ENCODE assay signal across 8 cellular contexts in the genomic region with DNA sequence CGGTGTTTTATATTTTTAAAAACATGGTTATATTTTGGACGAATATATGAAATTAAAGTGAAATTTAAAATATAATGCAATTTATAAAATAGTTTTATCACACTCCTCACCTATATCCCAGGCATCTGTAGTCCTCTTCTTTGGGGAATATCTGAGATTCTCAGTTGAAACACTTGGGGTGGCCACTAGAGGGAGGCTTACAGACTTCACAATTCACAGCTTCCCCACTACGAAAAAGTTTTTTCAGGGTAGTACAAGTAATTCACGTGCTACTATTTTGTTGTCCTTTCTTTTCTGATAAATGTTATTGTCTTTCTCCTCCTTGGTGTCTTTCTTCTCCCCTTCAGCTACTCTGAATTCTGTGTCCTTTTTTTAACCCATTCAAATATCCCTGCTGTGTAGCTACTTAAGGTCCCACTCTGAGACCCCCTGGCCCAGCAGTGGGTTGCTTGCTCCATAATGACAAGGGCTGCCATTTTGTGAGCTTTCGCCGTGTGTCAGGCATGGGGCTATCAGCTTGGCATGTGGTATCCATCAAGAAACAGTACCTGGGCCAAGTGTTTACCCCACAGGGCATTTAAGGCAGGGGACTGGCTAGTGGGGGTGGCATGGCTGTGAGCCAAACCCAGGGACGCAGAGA. TPM values are rescaled to one million over a fixed set of nuclear protein-coding genes. Genes with fewer than 3 reads are reported as not detected.
DNase-seq lines count a peak whose midpoint lies in the region; ATAC-seq, FAIRE-seq and TF ChIP-seq lines count a peak whose summit lies in the region.

No MANE protein-coding gene starts in this region.

- H3K79me2 ChIP-seq in GM12878 (ENCODE audit: control insufficient read depth, insufficient read depth, low read length), result no peaks in the 10 kb centered on the region

- CTCF ChIA-PET in Caco-2 (lab: Charles Lee), result interaction anchor here (0.8 to 1.5 kb wide), 6 partner anchors 9 to 192 kb away, joined by 3 to 10 read pairs (median 3); no protein-coding TSS in a partner anchor
- CTCF ChIA-PET in GM12878 (lab: Yijun Ruan, JAX), result interaction anchor here (0.6 to 3.4 kb wide), 2 partner anchors 11 to 278 kb away, joined by 3 to 24 read pairs; no protein-coding TSS in a partner anchor

- H3K4me1 ChIP-seq in Caco-2 (no peaks in the 10 kb centered on the region), GM12878 (ENCODE audit: control insufficient read depth, insufficient read depth, low read length) (no peaks in the 10 kb centered on the region), gastrocnemius medialis (no peaks in the 10 kb centered on the region)

- no peaks in the 10 kb centered on the region for H3K9me3 Mint-ChIP-seq in Caco-2 (ENCODE audit: unreplicated experiment)

- BruUV-seq in Caco-2 (replicated peaks; lab: Mats Ljungman, UMichigan) (no TSS peak), GM12878 (replicated peaks; lab: Mats Ljungman, UMichigan) (no TSS peak)

- no peaks in the 10 kb centered on the region for H4K20me1 ChIP-seq in GM12878 (ENCODE audit: control insufficient read depth, insufficient read depth)

- POLR2A ChIA-PET in Caco-2 (lab: Charles Lee) (interaction anchor here (0.6 kb wide), 1 partner anchor 843 kb away, joined by 3 read pairs; no protein-coding TSS in a partner anchor), GM12878 (lab: Charles Lee) (no interaction called here)

- DNase-seq in Caco-2 (peak in 1 of 2 experiments; percentile 62), GM12878 (ENCODE audit: low read depth, low spot score) (no peak), lung microvascular endothelial cell (ENCODE audit: low read depth in 2 of 2) (peak; percentile 40 to 52), gastrocnemius medialis (no peak), NCI-H2029 treated with DMSO at 0.1 percent for 48 hours (lab: John Stamatoyannopoulos, UW) (no peak), amniotic stem cell (lab: John Stamatoyannopoulos, UW) (no peak)
- DNase-seq in Jurkat, Clone E6-1 (ENCODE audit: low read depth, low spot score), result peak; percentile 28
- no peak for DNase-seq in stimulated activated CD4-positive, alpha-beta T cell treated with anti-CD3 and anti-CD28 coated beads, Interleukin-12 subunit alpha, Interleukin-12 subunit beta, amount 100 ng/mL, for 4 hours

- TF ChIP-seq RAD21 in GM12878 (IDR thresholded peaks at IDR 0.05; ENCODE audit: insufficient read depth, low read depth, low read length), result no peak

- FAIRE-seq in GM12878 (lab: Jason Lieb, UNC), result no peak

- no peak overlapping the region for H3K4me3 Mint-ChIP-seq in Caco-2 (ENCODE audit: unreplicated experiment)

- no peak for TF ChIP-seq EP300 in GM12878 (IDR thresholded peaks at IDR 0.05; ENCODE audit: borderline replicate concordance in 1 of 2, control insufficient read depth in 1 of 2, low read depth in 2 of 2, low read length in 2 of 2)

- RAD21 ChIA-PET in GM12878 (lab: Charles Lee; ENCODE audit: unreplicated experiment), result no interaction called here

- H2AFZ ChIP-seq in GM12878 (ENCODE audit: control insufficient read depth, low read depth, low read length), result no peak overlapping the region

- H3K27me3 ChIP-seq in Caco-2 (replicated peaks; ENCODE audit: control insufficient read depth, insufficient read depth, low read length) (no peaks in the 10 kb centered on the region; the same call in 1 of the 2 replicates), GM12878 (replicated peaks in 1 of 2; ENCODE audit: control insufficient read depth in 2 of 2, insufficient read depth in 2 of 2, low read length in 1 of 2) (no peaks in the 10 kb centered on the region), gastrocnemius medialis (no peaks in the 10 kb centered on the region)

- H3K9ac ChIP-seq in GM12878 (ENCODE audit: control insufficient read depth, insufficient read depth, low read length), result no peak overlapping the region

- H3K4me2 ChIP-seq in GM12878 (ENCODE audit: control insufficient read depth, insufficient read depth), result no peak overlapping the region

- intact Hi-C loops in Caco-2 (cut with micrococcal nuclease; ENCODE audit: unreplicated experiment) (no loop called here), GM12878 (cut with micrococcal nuclease; ENCODE audit: unreplicated experiment) (no loop called here), gastrocnemius medialis (cut with DNase I; ENCODE audit: low total_unique reads) (no loop called here)

- TF ChIP-seq POLR2A in GM12878 (IDR thresholded peaks at IDR 0.05; ENCODE audit: low read depth, low read length) (no peak), gastrocnemius medialis (IDR thresholded peaks at IDR 0.05) (no peak)

- SMC1A ChIA-PET in GM12878 (lab: Charles Lee; ENCODE audit: uncharacterized antibody, unreplicated experiment), result interaction anchor here (1.0 kb wide), 1 partner anchor 11 kb away, joined by 3 read pairs; no protein-coding TSS in a partner anchor

- H3K27ac Mint-ChIP-seq in Caco-2 (ENCODE audit: unreplicated experiment), result no peak overlapping the region

- TF ChIP-seq CTCF in Caco-2 (IDR thresholded peaks at IDR 0.05; ENCODE audit: insufficient read depth in 1 of 2, low read depth in 1 of 2, low read length in 1 of 2, severe bottlenecking in 1 of 2, unreplicated experiment in 1 of 2) (peak; percentile 80 to 96), GM12878 (IDR thresholded peaks at IDR 0.05 in 2 of 3, conservative IDR thresholded peaks at IDR 0.05 in 1 of 3; ENCODE audit: control insufficient read depth in 2 of 3, extremely low read depth in 1 of 3, insufficient read depth in 1 of 3, low read depth in 3 of 3, low read length in 3 of 3) (peak; percentile 39 to 65 (median 64)), gastrocnemius medialis (IDR thresholded peaks at IDR 0.05 in 4 of 5, conservative IDR thresholded peaks at IDR 0.05 in 1 of 5) (no peak)

- no peaks in the 10 kb centered on the region for H3K4me1 Mint-ChIP-seq in Caco-2 (ENCODE audit: low read depth, unreplicated experiment)

- peak; percentile 65 for ATAC-seq in GM12878
- no peak for ATAC-seq in gastrocnemius medialis

- H3K27ac ChIP-seq in GM12878 (ENCODE audit: control insufficient read depth, insufficient read depth) (no peak overlapping the region), gastrocnemius medialis (no peak overlapping the region)

- no peaks in the 10 kb centered on the region for H3K9me3 ChIP-seq in Caco-2
- no peaks in the 10 kb centered on the region for H3K9me3 ChIP-seq in GM12878 (replicated peaks; ENCODE audit: control insufficient read depth, insufficient read depth, low read length)
- H3K9me3 ChIP-seq in gastrocnemius medialis, result no peaks in the 10 kb centered on the region

- H3K36me3 Mint-ChIP-seq in Caco-2 (ENCODE audit: insufficient read depth, unreplicated experiment), result no peaks in the 10 kb centered on the region

- H3K4me3 ChIP-seq in Caco-2 (ENCODE audit: low read depth, low read length), result no peak overlapping the region
- no peak overlapping the region for H3K4me3 ChIP-seq in Jurkat, Clone E6-1 (ENCODE audit: low read length)
- no peak overlapping the region for H3K4me3 ChIP-seq in GM12878
- no peak overlapping the region for H3K4me3 ChIP-seq in gastrocnemius medialis

- in situ Hi-C loops in GM12878 (cut with MboI) (no loop called here), gastrocnemius medialis (cut with MboI; ENCODE audit: low sequenced_read_pairs in 4 of 4) (no loop called here)

- 9% methylated on average over 7 of the region's 7 CpGs for WGBS in GM12878 (ENCODE audit: insufficient coverage, insufficient replicate concordance, low lambda C conversion rate, missing lambda C conversion rate)

- H3K27me3 Mint-ChIP-seq in Caco-2 (ENCODE audit: insufficient read depth, unreplicated experiment), result peaks cover 19% of the 10 kb centered on the region

- H3K36me3 ChIP-seq in Caco-2 (ENCODE audit: control insufficient read depth, insufficient read depth, low read length) (no peaks in the 10 kb centered on the region), GM12878 (ENCODE audit: control insufficient read depth in 2 of 2, insufficient read depth in 2 of 2, low read length in 1 of 2) (no peaks in the 10 kb centered on the region), gastrocnemius medialis (no peaks in the 10 kb centered on the region)

TF ChIP-seq in GM12878, 131 proteins besides CTCF, POLR2A, EP300 and RAD21:
- TF ChIP-seq DPF2 (IDR thresholded peaks at IDR 0.05), result no peak

RNA-seq across cellular contexts. Expression of a gene that starts 43.6 kb away (rescaled TPM):
- 0.11 TPM in 1 of 2 replicates, not detected in the other for total RNA-seq in Caco-2 (2022)
- polyA plus RNA-seq in Jurkat, Clone E6-1 (2012; ENCODE audit: insufficient read depth, insufficient read length), result 0.84 TPM
- total RNA-seq in GM12878 (2013; cell fraction: nucleolus; rRNA removed), result 0.96 and 1.8 TPM in 2 replicates
- 0.16 and 0.17 TPM in 2 replicates for total RNA-seq in GM12878 (2014; rRNA removed)
- total RNA-seq in GM12878 (2014; rRNA removed; fragmentation: Illumina TruSeq; extraction: Trizol), result 0.18 and 0.27 TPM in 2 replicates
- 0.29 TPM in 1 of 2 replicates, not detected in the other for total RNA-seq in GM12878 (2021)
- not detected for polyA plus RNA-seq in GM12878 (2011; ENCODE audit: low read depth)
- 2.7 and 4.0 TPM in 2 replicates for polyA plus RNA-seq in GM12878 (2011; rRNA removed)
- 1.2 and 1.3 TPM in 2 replicates for polyA plus RNA-seq in GM12878 (2011; cell fraction: cytosol; rRNA removed)
- polyA plus RNA-seq in GM12878 (2011; cell fraction: nucleus; rRNA removed), result 1.9 and 3.0 TPM in 2 replicates
- polyA plus RNA-seq in GM12878 (2012), result 0.10 TPM in 1 of 2 replicates, not detected in the other
- polyA plus RNA-seq in GM12878 (2014; fragmentation: Illumina TruSeq; extraction: Trizol), result 0.26 and 0.32 TPM in 2 replicates
- under 1 TPM; 0.47 to 0.89 TPM for polyA plus RNA-seq in GM12878 (2014; fragmentation: Nextera tagmentation; extraction: Ambion mirVana)
- polyA plus RNA-seq in GM12878 (2014; rRNA removed), result 0.11 and 0.27 TPM in 2 replicates
- polyA plus RNA-seq in GM12878 (2016; fragmentation: Nextera tagmentation; extraction: Ambion mirVana), result under 1 TPM; 0.23 to 0.36 TPM
- polyA minus RNA-seq in GM12878 (2011; rRNA and poly(A)+ RNA removed), result 0.77 and 1.0 TPM in 2 replicates
- 0.94 TPM in 1 of 2 replicates, not detected in the other for polyA minus RNA-seq in GM12878 (2011; cell fraction: cytosol; rRNA and poly(A)+ RNA removed)
- 1.1 and 1.8 TPM in 2 replicates for polyA minus RNA-seq in GM12878 (2011; cell fraction: nucleus; rRNA and poly(A)+ RNA removed)
- total RNA-seq in lung microvascular endothelial cell, result 1.6 and 3.1 TPM in 2 replicates
- total RNA-seq in gastrocnemius medialis, result 1 to 10 TPM in 1 of 4 donors, under 1 TPM in 2, not detected in 1; 0.24 to 1.1 (median 0.59) TPM

Comparison
In these comparisons a context has a peak if more than half of its experiments do, and no peak if none do; other contexts are left out.
1. DNase-seq: peak in Jurkat, Clone E6-1 (single experiment) and lung microvascular endothelial cell (2 of 2); none in GM12878 (single experiment), gastrocnemius medialis (0 of 2), NCI-H2029 treated with DMSO at 0.1 percent for 48 hours (single experiment), amniotic stem cell (single experiment) and stimulated activated CD4-positive, alpha-beta T cell treated with anti-CD3 and anti-CD28 coated beads, Interleukin-12 subunit alpha, Interleukin-12 subunit beta, amount 100 ng/mL, for 4 hours (single experiment).
2. CTCF ChIP-seq: peak in Caco-2 (2 of 2) and GM12878 (3 of 3); none in gastrocnemius medialis (0 of 5).